ENCODE assay signal across 15 cellular contexts in genomic region chrX:150253946-150254615, GRCh38.
"Had no signal": no experiment of that assay in that cellular context is flagged by ENCODE, and none has a peak within 500 bp of the region (broad histone marks: within the 10 kb centered on the region; RNA-seq: fewer than 3 reads in every experiment).

No MANE protein-coding gene starts in this region.

- H3K4me1 Mint-ChIP-seq: mesothelial cell of epicardium had no signal

- H3K4me1 ChIP-seq: thyroid gland had no signal

- H3K9me3 Mint-ChIP-seq: activated naive CD8-positive, alpha-beta T cell treated with anti-CD3 and anti-CD28 coated beads, Interleukin-2, amount 10 ng/mL, durations not matched to agents 7 days and 5 days; naive thymus-derived CD4-positive, alpha-beta T cell; stimulated activated effector memory CD8-positive, alpha-beta T cell treated with anti-CD3 and anti-CD28 coated beads, Interleukin-12 subunit alpha, Interleukin-12 subunit beta, amount 100 ng/mL, for 72 hours had no signal

- H3K27me3 ChIP-seq: neutrophil, thyroid gland had no signal

- H3K36me3 Mint-ChIP-seq: activated naive CD8-positive, alpha-beta T cell treated with anti-CD3 and anti-CD28 coated beads, Interleukin-2, amount 10 ng/mL, durations not matched to agents 7 days and 5 days; mesothelial cell of epicardium; naive thymus-derived CD4-positive, alpha-beta T cell; stimulated activated effector memory CD8-positive, alpha-beta T cell treated with anti-CD3 and anti-CD28 coated beads, Interleukin-12 subunit alpha, Interleukin-12 subunit beta, amount 100 ng/mL, for 72 hours had no signal

- H3K36me3 ChIP-seq: neutrophil, thyroid gland had no signal

- H3K4me3 Mint-ChIP-seq: activated naive CD8-positive, alpha-beta T cell treated with anti-CD3 and anti-CD28 coated beads, Interleukin-2, amount 10 ng/mL, durations not matched to agents 7 days and 5 days; mesothelial cell of epicardium; naive thymus-derived CD4-positive, alpha-beta T cell; stimulated activated effector memory CD8-positive, alpha-beta T cell treated with anti-CD3 and anti-CD28 coated beads, Interleukin-12 subunit alpha, Interleukin-12 subunit beta, amount 100 ng/mL, for 72 hours had no signal

- H3K27me3 Mint-ChIP-seq: naive thymus-derived CD4-positive, alpha-beta T cell had no signal

- H3K27ac ChIP-seq: epithelial cell of prostate, neutrophil, thyroid gland had no signal

- H3K4me2 ChIP-seq: smooth muscle cell had no signal

- H3K4me3 ChIP-seq: smooth muscle cell, thyroid gland had no signal

- H3K27ac Mint-ChIP-seq: activated naive CD8-positive, alpha-beta T cell treated with anti-CD3 and anti-CD28 coated beads, Interleukin-2, amount 10 ng/mL, durations not matched to agents 7 days and 5 days; mesothelial cell of epicardium; naive thymus-derived CD4-positive, alpha-beta T cell; stimulated activated effector memory CD8-positive, alpha-beta T cell treated with anti-CD3 and anti-CD28 coated beads, Interleukin-12 subunit alpha, Interleukin-12 subunit beta, amount 100 ng/mL, for 72 hours had no signal

- ATAC-seq: naive thymus-derived CD4-positive, alpha-beta T cell; stimulated activated effector memory CD8-positive, alpha-beta T cell treated with anti-CD3 and anti-CD28 coated beads, Interleukin-12 subunit alpha, Interleukin-12 subunit beta, amount 100 ng/mL, for 72 hours had no signal

- H3K9me3 ChIP-seq: neutrophil, thyroid gland had no signal

- DNase-seq: activated CD4-positive, alpha-beta T cell treated with anti-CD3 and anti-CD28 coated beads for 1 hour; activated CD4-positive, alpha-beta T cell treated with anti-CD3 and anti-CD28 coated beads, Interleukin-2, amount 50 U/mL, for 48 hours; activated naive CD8-positive, alpha-beta T cell treated with anti-CD3 and anti-CD28 coated beads, Interleukin-2, amount 10 ng/mL, durations not matched to agents 7 days and 5 days; cortex of kidney; effector memory CD4-positive, alpha-beta T cell; hypothalamus; naive thymus-derived CD4-positive, alpha-beta T cell; right cardiac atrium; T-helper 9 cell; thyroid gland had no signal
